18 cellular contexts compared by ENCODE assay signal in genomic region chr12:69091447-69092022, GRCh38.
DNase-seq lines count a peak whose midpoint lies in the region; ATAC-seq, FAIRE-seq and TF ChIP-seq lines count a peak whose summit lies in the region.
"Had no signal": no experiment of that assay in that cellular context is flagged by ENCODE, and none has a peak within 500 bp of the region (broad histone marks: within the 10 kb centered on the region; RNA-seq: fewer than 3 reads in every experiment).

No MANE protein-coding gene starts in this region.

- H3F3A ChIP-seq in SK-N-SH (replicated peaks; ENCODE audit: insufficient read depth): peaks cover 5% of the 10 kb centered on the region

- H3K9me3 ChIP-seq in BLaER1: no peaks in the 10 kb centered on the region; the same call in 1 of the 2 replicates
- H3K9me3 ChIP-seq in SK-N-SH: no peaks in the 10 kb centered on the region
- H3K9me3 ChIP-seq: Peyer's patch, SJSA1 had no signal

- TF ChIP-seq RAD21 in SK-N-SH (IDR thresholded peaks at IDR 0.05; ENCODE audit: low read length): no peak

- POLR2A ChIA-PET in SK-N-SH (lab: Yijun Ruan, JAX): no interaction called here

- H3K36me3 ChIP-seq in BLaER1: no peaks in the 10 kb centered on the region
- H3K36me3 ChIP-seq in SK-N-SH (replicated peaks in 1 of 2; ENCODE audit: control insufficient read depth in 1 of 2, insufficient read depth in 2 of 2, low read length in 1 of 2): no peaks in the 10 kb centered on the region
- H3K36me3 ChIP-seq: Peyer's patch, SJSA1 had no signal

- 6% methylated on average over 7 of the region's 7 CpGs for WGBS in SK-N-SH (ENCODE audit: low lambda C conversion rate)

- no peaks in the 10 kb centered on the region for H3K79me2 ChIP-seq in SK-N-SH (ENCODE audit: insufficient read depth)

- H3K27ac ChIP-seq in BLaER1: no peak overlapping the region; the same call in 1 of the 2 replicates
- no peak overlapping the region for H3K27ac ChIP-seq in SK-N-SH (ENCODE audit: low read depth in 2 of 2, low read length in 1 of 2)
- H3K27ac ChIP-seq: Peyer's patch, SJSA1 had no signal

- H3K9me2 ChIP-seq in SK-N-SH: no peaks in the 10 kb centered on the region

- TF ChIP-seq EP300 in SK-N-SH (IDR thresholded peaks at IDR 0.05; ENCODE audit: borderline replicate concordance in 1 of 2, low read depth in 1 of 2, low read length in 1 of 2): no peak

- peak; percentile 27; the same call in 1 of the 2 replicates for TF ChIP-seq CTCF in SK-N-SH (IDR thresholded peaks at IDR 0.05)

- H3K4me3 ChIP-seq in BLaER1: no peak overlapping the region
- H3K4me3 ChIP-seq in SK-N-SH (ENCODE audit: low read depth in 2 of 2, low read length in 1 of 2): no peak overlapping the region
- H3K4me3 ChIP-seq: K562, Peyer's patch, SJSA1 had no signal

- DNase-seq in HT1080 (ENCODE audit: low read depth) (peak; percentile 30), SK-N-SH (no peak), NCI-H510A (lab: John Stamatoyannopoulos, UW) (no peak), A172 (ENCODE audit: low spot score) (no peak)
- DNase-seq: DMS79, NCI-H1694 treated with DMSO at 0.1 percent for 48 hours, NCI-H526 treated with DMSO at 0.1 percent for 48 hours, Peyer's patch had no signal

- H3K4me2 ChIP-seq in BLaER1 (peak overlapping the region; percentile 90), SK-N-SH (peak overlapping the region; percentile 29; the same call in 1 of the 2 replicates)

- no peaks in the 10 kb centered on the region for H3K27me3 ChIP-seq in BLaER1
- H3K27me3 ChIP-seq in SK-N-SH (ENCODE audit: insufficient read depth): no peaks in the 10 kb centered on the region
- H3K27me3 ChIP-seq: Peyer's patch, SJSA1 had no signal

- H2AFZ ChIP-seq in SK-N-SH (ENCODE audit: low read depth): peak overlapping the region; percentile 62

- no peak overlapping the region for H3K9ac ChIP-seq in BLaER1
- H3K9ac ChIP-seq in SK-N-SH: no peak overlapping the region

- CTCF ChIA-PET in SK-N-SH (lab: Yijun Ruan, JAX): interaction anchor here (0.7 kb wide), 1 partner anchor 1264 kb away, joined by 3 read pairs; no protein-coding TSS in a partner anchor

- H4K20me1 ChIP-seq in BLaER1 (no peaks in the 10 kb centered on the region), SK-N-SH (ENCODE audit: insufficient read depth) (no peaks in the 10 kb centered on the region)

- FAIRE-seq in endometrium (lab: Jason Lieb, UNC): peak; percentile 31
- FAIRE-seq: A204.1, GM12892, GM18507, K562 had no signal

- H3K4me1 ChIP-seq in BLaER1: peaks cover 74% of the 10 kb centered on the region
- H3K4me1 ChIP-seq in SK-N-SH (ENCODE audit: control insufficient read depth in 1 of 2, insufficient read depth in 2 of 2, low read depth in 1 of 2, low read length in 1 of 2): peaks cover 0 to 6% of the 10 kb centered on the region in 2 experiments; a peak in 2 of 4 replicates
- H3K4me1 ChIP-seq: Peyer's patch had no signal

- no peak for ATAC-seq in GM21737 (IDR thresholded peaks at IDR 0.05; ENCODE audit: unreplicated experiment)
- ATAC-seq in HG03378 (IDR thresholded peaks at IDR 0.05; ENCODE audit: unreplicated experiment): no peak
- ATAC-seq: HCT116, K562 had no signal

TF ChIP-seq in SK-N-SH, 30 proteins besides CTCF, POLR2A, EP300 and RAD21:
- TF ChIP-seq ZBTB33 (IDR thresholded peaks at IDR 0.05; ENCODE audit: borderline replicate concordance, low read depth): no peak
- no peak for TF ChIP-seq JUND (IDR thresholded peaks at IDR 0.05)
- TF ChIP-seq CHD2 (IDR thresholded peaks at IDR 0.05; ENCODE audit: low read length, partially characterized antibody): no peak
- no peak for TF ChIP-seq MAX (IDR thresholded peaks at IDR 0.05; ENCODE audit: low read depth)
- no peak for TF ChIP-seq SMC3 (IDR thresholded peaks at IDR 0.05; ENCODE audit: low read depth, low read length)
- TF ChIP-seq REST (IDR thresholded peaks at IDR 0.05; ENCODE audit: low read depth, low read length): no peak
- TF ChIP-seq TCF12 (IDR thresholded peaks at IDR 0.05): no peak
- TF ChIP-seq RXRA (IDR thresholded peaks at IDR 0.05; ENCODE audit: borderline replicate concordance, low read depth): no peak
- TF ChIP-seq PBX3 (IDR thresholded peaks at IDR 0.05): no peak
- no peak for TF ChIP-seq MXI1 (IDR thresholded peaks at IDR 0.05; ENCODE audit: low read depth, low read length)
- no peak for TF ChIP-seq ELF1 (IDR thresholded peaks at IDR 0.05)
- no peak for TF ChIP-seq TAF1 (IDR thresholded peaks at IDR 0.05; ENCODE audit: borderline replicate concordance, low read depth, low read length)
